Comparison of ENCODE assay signal across 27 cellular contexts in the genomic region with DNA sequence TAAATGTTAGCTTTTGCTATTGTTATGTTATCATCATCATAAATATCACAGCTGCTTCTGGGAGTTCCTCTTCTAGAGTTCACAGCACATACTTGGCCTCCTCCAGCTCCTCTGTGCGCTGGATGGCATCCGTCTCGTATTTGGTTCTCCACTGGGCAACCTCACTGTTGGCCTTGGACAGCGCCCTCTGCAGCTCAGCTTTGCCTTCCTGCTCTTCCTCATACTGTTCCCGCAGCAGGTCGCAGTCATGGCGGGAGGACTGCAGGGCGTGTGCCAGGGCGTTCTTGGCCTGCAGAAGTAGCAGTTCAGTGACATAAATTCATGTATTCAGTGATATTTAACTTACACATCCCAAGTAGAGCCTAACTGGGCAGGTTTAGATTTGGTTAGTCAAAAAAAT. TPM values are rescaled to one million over a fixed set of nuclear protein-coding genes. Genes with fewer than 3 reads are reported as not detected.
"Had no signal": no experiment of that assay in that cellular context is flagged by ENCODE, and none has a peak within 500 bp of the region (broad histone marks: within the 10 kb centered on the region; RNA-seq: fewer than 3 reads in every experiment).

No MANE protein-coding gene starts in this region.

- H3K36me3 ChIP-seq: brain microvascular endothelial cell, neutrophil, spleen, thoracic aorta, upper lobe of left lung had no signal

- H3K4me3 Mint-ChIP-seq: activated naive CD4-positive, alpha-beta T cell treated with anti-CD3 and anti-CD28 coated beads, Interleukin-2, amount 10 ng/mL, durations not matched to agents 7 days and 5 days; activated naive CD8-positive, alpha-beta T cell treated with anti-CD3 and anti-CD28 coated beads, Interleukin-2, amount 50 U/mL, for 24 hours; central memory CD8-positive, alpha-beta T cell; naive thymus-derived CD8-positive, alpha-beta T cell; stimulated activated memory B cell treated with anti-CD40 and anti-IgM and Interleukin-4, amounts not matched to agents 10 μg/mL and 1 μg/mL and 100 μg/mL, for 72 hours had no signal

- H3K4me1 ChIP-seq: parathyroid adenoma, spleen, upper lobe of left lung had no signal

- H3K9me3 Mint-ChIP-seq: activated naive CD4-positive, alpha-beta T cell treated with anti-CD3 and anti-CD28 coated beads, Interleukin-2, amount 10 ng/mL, durations not matched to agents 7 days and 5 days; activated naive CD8-positive, alpha-beta T cell treated with anti-CD3 and anti-CD28 coated beads, Interleukin-2, amount 50 U/mL, for 24 hours; central memory CD8-positive, alpha-beta T cell; naive thymus-derived CD8-positive, alpha-beta T cell; stimulated activated memory B cell treated with anti-CD40 and anti-IgM and Interleukin-4, amounts not matched to agents 10 μg/mL and 1 μg/mL and 100 μg/mL, for 72 hours had no signal

- DNase-seq: activated CD4-positive, alpha-beta T cell treated with anti-CD3 and anti-CD28 coated beads, Interleukin-2, amount 50 U/mL, for 1 hour; activated CD4-positive, CD25-positive, alpha-beta regulatory T cell treated with anti-CD3 and anti-CD28 coated beads, Interleukin-2, amount 50 U/mL, for 72 hours; activated CD8-positive, alpha-beta memory T cell treated with anti-CD3 and anti-CD28 coated beads, Interleukin-2, amount 50 U/mL, for 4 hours; activated effector memory CD4-positive, alpha-beta T cell treated with Interleukin-2 at 50 U/mL for 16 hours; activated naive CD4-positive, alpha-beta T cell treated with anti-CD3 and anti-CD28 coated beads, Interleukin-2, amount 10 ng/mL, durations not matched to agents 7 days and 5 days; activated naive CD8-positive, alpha-beta T cell treated with anti-CD3 and anti-CD28 coated beads, Interleukin-2, amount 50 U/mL, for 24 hours; activated T-cell treated with anti-CD3 and anti-CD28 coated beads, Interleukin-2, amount 50 U/mL, for 48 hours; aorta; brain microvascular endothelial cell; foreskin melanocyte; head of caudate nucleus; left cardiac atrium; mesenchymal stem cell; naive thymus-derived CD8-positive, alpha-beta T cell; spleen; stimulated activated CD4-positive, alpha-beta T cell treated with anti-CD3 and anti-CD28 coated beads, Interleukin-4, amount 100 ng/mL, for 4 hours; T1000; upper lobe of left lung had no signal

- H3K27ac Mint-ChIP-seq: activated naive CD4-positive, alpha-beta T cell treated with anti-CD3 and anti-CD28 coated beads, Interleukin-2, amount 10 ng/mL, durations not matched to agents 7 days and 5 days; activated naive CD8-positive, alpha-beta T cell treated with anti-CD3 and anti-CD28 coated beads, Interleukin-2, amount 50 U/mL, for 24 hours; naive thymus-derived CD8-positive, alpha-beta T cell; stimulated activated memory B cell treated with anti-CD40 and anti-IgM and Interleukin-4, amounts not matched to agents 10 μg/mL and 1 μg/mL and 100 μg/mL, for 72 hours had no signal

- ATAC-seq: activated naive CD8-positive, alpha-beta T cell treated with anti-CD3 and anti-CD28 coated beads, Interleukin-2, amount 50 U/mL, for 24 hours; left cardiac atrium; naive thymus-derived CD8-positive, alpha-beta T cell; stimulated activated memory B cell treated with anti-CD40 and anti-IgM and Interleukin-4, amounts not matched to agents 10 μg/mL and 1 μg/mL and 100 μg/mL, for 72 hours had no signal

- H3K27me3 Mint-ChIP-seq: activated naive CD4-positive, alpha-beta T cell treated with anti-CD3 and anti-CD28 coated beads, Interleukin-2, amount 10 ng/mL, durations not matched to agents 7 days and 5 days; stimulated activated memory B cell treated with anti-CD40 and anti-IgM and Interleukin-4, amounts not matched to agents 10 μg/mL and 1 μg/mL and 100 μg/mL, for 72 hours had no signal

- H3K27ac ChIP-seq: brain microvascular endothelial cell, coronary artery, neutrophil, parathyroid adenoma, spleen, thoracic aorta, upper lobe of left lung had no signal

- H3K9ac ChIP-seq: parathyroid adenoma had no signal

- H3K27me3 ChIP-seq: brain microvascular endothelial cell, upper lobe of left lung had no signal

- H3K4me1 Mint-ChIP-seq: activated naive CD4-positive, alpha-beta T cell treated with anti-CD3 and anti-CD28 coated beads, Interleukin-2, amount 10 ng/mL, durations not matched to agents 7 days and 5 days; activated naive CD8-positive, alpha-beta T cell treated with anti-CD3 and anti-CD28 coated beads, Interleukin-2, amount 50 U/mL, for 24 hours; central memory CD8-positive, alpha-beta T cell; naive thymus-derived CD8-positive, alpha-beta T cell; stimulated activated memory B cell treated with anti-CD40 and anti-IgM and Interleukin-4, amounts not matched to agents 10 μg/mL and 1 μg/mL and 100 μg/mL, for 72 hours had no signal

- H3K36me3 Mint-ChIP-seq: activated naive CD4-positive, alpha-beta T cell treated with anti-CD3 and anti-CD28 coated beads, Interleukin-2, amount 10 ng/mL, durations not matched to agents 7 days and 5 days; naive thymus-derived CD8-positive, alpha-beta T cell; stimulated activated memory B cell treated with anti-CD40 and anti-IgM and Interleukin-4, amounts not matched to agents 10 μg/mL and 1 μg/mL and 100 μg/mL, for 72 hours had no signal

- H3K9me3 ChIP-seq: neutrophil, spleen, thoracic aorta, upper lobe of left lung had no signal

- H3K4me3 ChIP-seq: coronary artery, spleen, thoracic aorta, upper lobe of left lung had no signal

RNA-seq across cellular contexts. Expression of a gene that starts 23.4 kb away (rescaled TPM):
- total RNA-seq: aorta; left cardiac atrium; lower leg skin; mucosa of gallbladder; naive thymus-derived CD8-positive, alpha-beta T cell; renal cortical epithelial cell; thoracic aorta; upper lobe of left lung had no signal
- polyA plus RNA-seq: aorta; naive thymus-derived CD8-positive, alpha-beta T cell had no signal

RNA-seq across cellular contexts. Expression of a gene that starts 25.5 kb away (rescaled TPM):
- total RNA-seq: aorta; left cardiac atrium; lower leg skin; mucosa of gallbladder; naive thymus-derived CD8-positive, alpha-beta T cell; renal cortical epithelial cell; thoracic aorta had no signal
- polyA plus RNA-seq: aorta; naive thymus-derived CD8-positive, alpha-beta T cell had no signal
